In genomic region chr2:16553222-16553621, GRCh38 we compare ENCODE assay signal across 10 cellular contexts.
DNase-seq lines count a peak whose midpoint lies in the region; ATAC-seq and TF ChIP-seq lines count a peak whose summit lies in the region.
"Had no signal": no experiment of that assay in that cellular context is flagged by ENCODE, and none has a peak within 500 bp of the region (broad histone marks: within the 10 kb centered on the region; RNA-seq: fewer than 3 reads in every experiment).

No MANE protein-coding gene starts in this region.

- no peaks in the 10 kb centered on the region for H3K27me3 Mint-ChIP-seq in endothelial cell (ENCODE audit: unreplicated experiment)
- peaks cover 4% of the 10 kb centered on the region for H3K27me3 Mint-ChIP-seq in nephron (ENCODE audit: low read depth)
- no peaks in the 10 kb centered on the region for H3K27me3 Mint-ChIP-seq in activated T-helper 1 cell treated with anti-CD3 and anti-CD28 coated beads, Interleukin-12 subunit alpha, Interleukin-12 subunit beta, Interleukin-2, Interleukin-4 antibody, amounts not matched to agents 30 ng/mL and 10 ng/mL and 1 ng/mL, durations not matched to agents 14 hours and 24 hours and 36 hours (ENCODE audit: insufficient read depth)
- H3K27me3 Mint-ChIP-seq: memory B cell had no signal

- H3K4me3 Mint-ChIP-seq in endothelial cell (ENCODE audit: unreplicated experiment) (no peak overlapping the region), nephron (no peak overlapping the region)
- H3K4me3 Mint-ChIP-seq in activated T-helper 1 cell treated with anti-CD3 and anti-CD28 coated beads, Interleukin-12 subunit alpha, Interleukin-12 subunit beta, Interleukin-2, Interleukin-4 antibody, amounts not matched to agents 30 ng/mL and 10 ng/mL and 1 ng/mL, durations not matched to agents 14 hours and 24 hours and 36 hours, result no peak overlapping the region
- H3K4me3 Mint-ChIP-seq: memory B cell, T-cell had no signal

- peaks cover 21% of the 10 kb centered on the region for H3K36me3 Mint-ChIP-seq in endothelial cell (ENCODE audit: low read depth, unreplicated experiment)
- H3K36me3 Mint-ChIP-seq in nephron (ENCODE audit: low read depth), result no peaks in the 10 kb centered on the region
- H3K36me3 Mint-ChIP-seq in activated T-helper 1 cell treated with anti-CD3 and anti-CD28 coated beads, Interleukin-12 subunit alpha, Interleukin-12 subunit beta, Interleukin-2, Interleukin-4 antibody, amounts not matched to agents 30 ng/mL and 10 ng/mL and 1 ng/mL, durations not matched to agents 14 hours and 24 hours and 36 hours (ENCODE audit: low read depth), result no peaks in the 10 kb centered on the region
- H3K36me3 Mint-ChIP-seq: T-cell had no signal

- DNase-seq in Caki2 (ENCODE audit: low read depth) (peak; percentile 21), NOMO-1 treated with DMSO at 0.1 percent for 48 hours (lab: John Stamatoyannopoulos, UW; ENCODE audit: unreplicated experiment) (peak; percentile 50), endothelial cell (ENCODE audit: low spot score) (peak; percentile 46), EL (no peak)
- no peak for DNase-seq in activated T-helper 1 cell treated with anti-CD3 and anti-CD28 coated beads, Interleukin-12 subunit alpha, Interleukin-12 subunit beta, Interleukin-2, Interleukin-4 antibody, amounts not matched to agents 30 ng/mL and 10 ng/mL and 1 ng/mL, durations not matched to agents 14 hours and 24 hours and 36 hours (ENCODE audit: low spot score)

- in situ Hi-C loops in Caki2 (cut with HindIII; ENCODE audit: low pct_unique_long_range_greater_than_20kb, low sequenced_read_pairs), result no loop called here

- no peaks in the 10 kb centered on the region for H3K4me1 Mint-ChIP-seq in endothelial cell (ENCODE audit: unreplicated experiment)
- peaks cover 16% of the 10 kb centered on the region for H3K4me1 Mint-ChIP-seq in nephron
- no peaks in the 10 kb centered on the region for H3K4me1 Mint-ChIP-seq in activated T-helper 1 cell treated with anti-CD3 and anti-CD28 coated beads, Interleukin-12 subunit alpha, Interleukin-12 subunit beta, Interleukin-2, Interleukin-4 antibody, amounts not matched to agents 30 ng/mL and 10 ng/mL and 1 ng/mL, durations not matched to agents 14 hours and 24 hours and 36 hours (ENCODE audit: low read depth)
- H3K4me1 Mint-ChIP-seq: memory B cell, T-cell had no signal

- ATAC-seq in GM21717 (IDR thresholded peaks at IDR 0.05; ENCODE audit: unreplicated experiment), result peak; percentile 69
- ATAC-seq in GM21390 (IDR thresholded peaks at IDR 0.05; ENCODE audit: unreplicated experiment), result no peak
- ATAC-seq: T-cell had no signal

- H3K9me3 Mint-ChIP-seq in endothelial cell (ENCODE audit: unreplicated experiment) (no peaks in the 10 kb centered on the region), nephron (no peaks in the 10 kb centered on the region)
- H3K9me3 Mint-ChIP-seq in activated T-helper 1 cell treated with anti-CD3 and anti-CD28 coated beads, Interleukin-12 subunit alpha, Interleukin-12 subunit beta, Interleukin-2, Interleukin-4 antibody, amounts not matched to agents 30 ng/mL and 10 ng/mL and 1 ng/mL, durations not matched to agents 14 hours and 24 hours and 36 hours, result no peaks in the 10 kb centered on the region
- H3K9me3 Mint-ChIP-seq: memory B cell, T-cell had no signal

- TF ChIP-seq CTCF in endothelial cell (IDR thresholded peaks at IDR 0.05; ENCODE audit: unreplicated experiment) (peak; percentile 74), nephron (IDR thresholded peaks at IDR 0.05; ENCODE audit: unreplicated experiment in 3 of 3) (peak; percentile 43 to 65 (median 50))

- intact Hi-C loops in activated T-helper 1 cell treated with anti-CD3 and anti-CD28 coated beads, Interleukin-12 subunit alpha, Interleukin-12 subunit beta, Interleukin-2, Interleukin-4 antibody, amounts not matched to agents 30 ng/mL and 10 ng/mL and 1 ng/mL, durations not matched to agents 14 hours and 24 hours and 36 hours (cut with micrococcal nuclease), result loop anchor here (1.0 kb wide), 2 partner anchors 56 to 204 kb away; no protein-coding TSS in a partner anchor

- no peak overlapping the region for H3K27ac Mint-ChIP-seq in endothelial cell (ENCODE audit: unreplicated experiment)
- no peak overlapping the region for H3K27ac Mint-ChIP-seq in nephron
- H3K27ac Mint-ChIP-seq in activated T-helper 1 cell treated with anti-CD3 and anti-CD28 coated beads, Interleukin-12 subunit alpha, Interleukin-12 subunit beta, Interleukin-2, Interleukin-4 antibody, amounts not matched to agents 30 ng/mL and 10 ng/mL and 1 ng/mL, durations not matched to agents 14 hours and 24 hours and 36 hours, result no peak overlapping the region
- H3K27ac Mint-ChIP-seq: T-cell had no signal

Comparison
In these comparisons a context has a peak if more than half of its experiments do, and no peak if none do; other contexts are left out.
1. DNase-seq: peak in Caki2 (single experiment), NOMO-1 treated with DMSO at 0.1 percent for 48 hours (single experiment) and endothelial cell (single experiment); none in activated T-helper 1 cell treated with anti-CD3 and anti-CD28 coated beads, Interleukin-12 subunit alpha, Interleukin-12 subunit beta, Interleukin-2, Interleukin-4 antibody, amounts not matched to agents 30 ng/mL and 10 ng/mL and 1 ng/mL, durations not matched to agents 14 hours and 24 hours and 36 hours (single experiment) and EL (single experiment).